8 cellular contexts compared by ENCODE assay signal in the genomic region with DNA sequence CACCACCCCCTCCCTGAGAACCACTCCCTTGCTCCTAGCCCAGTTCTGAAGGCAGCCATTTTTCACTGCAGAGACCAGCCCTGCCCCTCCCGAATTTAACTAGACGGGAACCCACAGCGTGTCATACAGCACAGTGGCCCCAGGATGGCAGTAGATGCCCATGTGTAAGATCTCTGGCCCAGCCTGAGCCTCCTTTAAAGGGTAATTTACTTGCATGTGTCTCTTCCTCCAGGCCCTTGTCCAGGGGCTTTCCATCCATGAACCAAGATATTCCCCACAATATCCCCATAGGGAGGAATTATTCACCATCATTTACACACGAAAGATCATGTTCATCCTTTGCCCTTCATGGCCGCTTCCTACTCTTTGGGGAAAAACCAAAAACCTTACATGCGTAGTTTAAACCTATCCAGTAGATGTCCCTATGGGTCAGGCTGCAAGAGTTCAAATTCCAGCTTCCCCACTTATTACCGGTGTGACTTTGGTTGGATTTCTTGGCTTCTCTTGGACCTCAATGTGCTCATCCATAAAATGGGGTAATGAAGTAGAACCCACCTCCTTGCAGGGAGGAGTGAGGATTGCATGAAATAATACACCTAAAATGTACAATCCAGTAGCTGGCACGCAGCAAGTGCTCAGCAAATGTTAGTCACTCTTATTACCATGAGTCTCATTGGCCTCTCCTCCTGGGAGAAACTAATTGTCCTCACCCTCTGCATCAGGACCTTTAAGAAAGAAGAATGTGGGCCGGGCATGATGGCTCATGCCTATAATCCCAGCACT. TPM values are rescaled to one million over a fixed set of nuclear protein-coding genes. Genes with fewer than 3 reads are reported as not detected.
A peak's percentile ranks its signal among the peaks of the same experiment; 100 is the strongest.
DNase-seq lines count a peak whose midpoint lies in the region; ATAC-seq and TF ChIP-seq lines count a peak whose summit lies in the region.

No MANE protein-coding gene starts in this region.

- POLR2A ChIA-PET in WTC11 (lab: Charles Lee) = no interaction called here

- CTCF ChIA-PET in WTC11 (lab: Charles Lee) = interaction anchor here (0.5 to 1.2 kb wide), 8 partner anchors 105 to 660 kb away, joined by 3 to 22 read pairs (median 4); no protein-coding TSS in a partner anchor

- H3K27ac ChIP-seq in uterus = no peak overlapping the region

- WGBS in lower leg skin, 2 donors = 25 to 27% methylated on average over 9 of the region's 9 CpGs

- intact Hi-C loops in lower leg skin (cut with DNase I; ENCODE audit: low total_unique reads) (no loop called here), uterus (cut with DNase I; ENCODE audit: low total_unique reads) (no loop called here)

- H3K9me3 ChIP-seq in uterus = no peaks in the 10 kb centered on the region

- peak overlapping the region; percentile 30; the same call in 1 of the 2 replicates for H3K4me3 Mint-ChIP-seq in WTC11

- H3K36me3 ChIP-seq in uterus = no peaks in the 10 kb centered on the region

- H3K27ac Mint-ChIP-seq in WTC11 = no peak overlapping the region

- H3K36me3 Mint-ChIP-seq in WTC11 = no peaks in the 10 kb centered on the region

- H3K4me1 ChIP-seq in uterus = no peaks in the 10 kb centered on the region

- peak; percentile 41; the same call in 1 of the 2 replicates for TF ChIP-seq CTCF in WTC11 (IDR thresholded peaks at IDR 0.05)
- TF ChIP-seq CTCF in lower leg skin (IDR thresholded peaks at IDR 0.05) = peak in 1 of 3 donors; percentile 19
- peak in 2 of 4 experiments; percentile 50 to 59 for TF ChIP-seq CTCF in uterus (IDR thresholded peaks at IDR 0.05)

- ATAC-seq in HG02884 (IDR thresholded peaks at IDR 0.05; ENCODE audit: unreplicated experiment) (peak; percentile 50), WTC11 (peak; percentile 98)

- H3K27me3 Mint-ChIP-seq in WTC11 (ENCODE audit: low read depth) = no peaks in the 10 kb centered on the region; the same call in 1 of the 2 replicates

- DNase-seq in DMS 273 (lab: John Stamatoyannopoulos, UW; ENCODE audit: unreplicated experiment) (peak; percentile 92), NCI-H2227 treated with DMSO at 0.1 percent for 48 hours (lab: John Stamatoyannopoulos, UW) (peak; percentile 87), WTC11 (ENCODE audit: low spot score) (peak; percentile 79), dedifferentiated amniotic fluid mesenchymal stem cell (ENCODE audit: extremely low spot score) (peak; percentile 88), lower leg skin (ENCODE audit: low spot score in 2 of 2) (peak; percentile 51 to 88), uterus (no peak)
- DNase-seq in stimulated activated CD4-positive, alpha-beta T cell treated with anti-CD3 and anti-CD28 coated beads, TNF-alpha, amount 100 ng/mL, for 1 hour (ENCODE audit: low read depth in 3 of 3, low spot score in 1 of 3) = peak in 2 of 3 donors; percentile 5 to 8

- H3K4me3 ChIP-seq in lower leg skin (ENCODE audit: low read depth, poor library complexity, severe bottlenecking) (no peak overlapping the region), uterus (no peak overlapping the region)

- no peaks in the 10 kb centered on the region for H3K9me3 Mint-ChIP-seq in WTC11

- peaks cover 0 to 5% of the 10 kb centered on the region in 2 donors for H3K27me3 ChIP-seq in uterus

- H3K4me1 Mint-ChIP-seq in WTC11 = peaks cover 12% of the 10 kb centered on the region

- TF ChIP-seq POLR2A in lower leg skin (IDR thresholded peaks at IDR 0.05) = no peak
- TF ChIP-seq POLR2A in uterus (IDR thresholded peaks at IDR 0.05) = no peak

TF ChIP-seq in WTC11, 78 proteins besides CTCF, POLR2A, EP300 and RAD21:
- TF ChIP-seq GTF2I (CRISPR knock-in tag; conservative IDR thresholded peaks at IDR 0.05) (0 out of 2 replicates have a peak, but pooled peaks have one; percentile 61), ZNF232 (CRISPR knock-in tag; IDR thresholded peaks at IDR 0.05) (no peak)

RNA-seq across cellular contexts. Expression of a gene that starts 4.0 kb away (rescaled TPM):
- total RNA-seq in WTC11 (2021) (not detected in 3 replicates), lower leg skin (not detected), uterus (not detected)

RNA-seq across cellular contexts. Expression of a gene that starts 39.0 kb away (rescaled TPM):
- total RNA-seq in WTC11 (2021) (not detected in 3 replicates), lower leg skin (not detected), uterus (1 to 10 TPM in 2 of 4 donors, not detected in 2; 1.1 to 2.0 TPM)

RNA-seq across cellular contexts. Expression of a gene that starts 42.6 kb away (rescaled TPM):
- total RNA-seq in WTC11 (2021) = 217 to 226 TPM (median 219 TPM) in 3 replicates
- 10 to 100 TPM; 41.5 to 52.0 (median 46.6) TPM for total RNA-seq in lower leg skin
- 100 to 1,000 TPM in 1 of 4 donors, 10 to 100 TPM in 3; 31.5 to 137 (median 57.3) TPM for total RNA-seq in uterus

Comparison
In these comparisons a context has a peak if more than half of its experiments do, and no peak if none do; other contexts are left out.
1. DNase-seq: peak in DMS 273 (single experiment), NCI-H2227 treated with DMSO at 0.1 percent for 48 hours (single experiment), WTC11 (single experiment), dedifferentiated amniotic fluid mesenchymal stem cell (single experiment), lower leg skin (2 of 2) and stimulated activated CD4-positive, alpha-beta T cell treated with anti-CD3 and anti-CD28 coated beads, TNF-alpha, amount 100 ng/mL, for 1 hour (2 of 3); none in uterus (0 of 2).